26 cellular contexts compared by ENCODE assay signal in genomic region chr17:8823279-8823678, GRCh38. TPM values are rescaled to one million over a fixed set of nuclear protein-coding genes. Genes with fewer than 3 reads are reported as not detected.
A peak's percentile ranks its signal among the peaks of the same experiment; 100 is the strongest.
DNase-seq lines count a peak whose midpoint lies in the region; ATAC-seq, FAIRE-seq and TF ChIP-seq lines count a peak whose summit lies in the region.
"Had no signal": no experiment of that assay in that cellular context is flagged by ENCODE, and none has a peak within 500 bp of the region (broad histone marks: within the 10 kb centered on the region; RNA-seq: fewer than 3 reads in every experiment).

No MANE protein-coding gene starts in this region.

- peak; percentile 35 for DNase-seq in activated CD8-positive, alpha-beta memory T cell treated with anti-CD3 and anti-CD28 coated beads for 24 hours
- DNase-seq in activated CD8-positive, alpha-beta memory T cell treated with anti-CD3 and anti-CD28 coated beads, Interleukin-2, amount 50 U/mL, for 48 hours: no peak
- DNase-seq in GM12878 (ENCODE audit: low read depth, low spot score): no peak
- DNase-seq in lower leg skin (ENCODE audit: low spot score in 2 of 2): peak; percentile 10 to 50
- DNase-seq in stimulated activated effector memory CD8-positive, alpha-beta T cell treated with anti-CD3 and anti-CD28 coated beads, Interleukin-12 subunit alpha, Interleukin-12 subunit beta, amount 100 ng/mL, for 72 hours (ENCODE audit: low spot score in 2 of 2): no peak
- no peak for DNase-seq in NCI-H345 (lab: John Stamatoyannopoulos, UW)
- DNase-seq in SK-N-DZ (ENCODE audit: low spot score): no peak
- DNase-seq: BE2C; CD4-positive, alpha-beta T cell; CD8-positive, alpha-beta memory T cell; DMS 273 treated with DMSO at 0.1 percent for 48 hours; DMS79 treated with DMSO at 0.1 percent for 48 hours; GF-D8; GM23248; H7; HCEC 1CT had no signal

- WGBS in GM12878 (ENCODE audit: insufficient coverage, insufficient replicate concordance, low lambda C conversion rate, missing lambda C conversion rate): 98% methylated on average over 5 of the region's 5 CpGs
- 91% methylated on average over 5 of the region's 5 CpGs for WGBS in lower leg skin, 2 donors

- H3K36me3 Mint-ChIP-seq in stimulated activated effector memory CD8-positive, alpha-beta T cell treated with anti-CD3 and anti-CD28 coated beads, Interleukin-12 subunit alpha, Interleukin-12 subunit beta, amount 100 ng/mL, for 72 hours: peaks cover 38% of the 10 kb centered on the region

- no peak overlapping the region for H3K4me3 ChIP-seq in GM12878
- H3K4me3 ChIP-seq in lower leg skin (ENCODE audit: low read depth, poor library complexity, severe bottlenecking): no peak overlapping the region
- H3K4me3 ChIP-seq: BLaER1 treated with 17β-estradiol and CSF1 and Interleukin-3, amounts not matched to agents 10 nM and 100 nM; GM23248 had no signal

- no peak for TF ChIP-seq EP300 in GM12878 (IDR thresholded peaks at IDR 0.05; ENCODE audit: borderline replicate concordance in 1 of 2, control insufficient read depth in 1 of 2, low read depth in 2 of 2, low read length in 2 of 2)

- no peak overlapping the region for H3K27ac ChIP-seq in GM12878 (ENCODE audit: control insufficient read depth, insufficient read depth)
- H3K27ac ChIP-seq: 22Rv1; BLaER1 treated with 17β-estradiol and CSF1 and Interleukin-3, amounts not matched to agents 10 nM and 100 nM; GM23248 had no signal

- TF ChIP-seq POLR2A in GM12878 (IDR thresholded peaks at IDR 0.05; ENCODE audit: low read depth, low read length) (0 out of 2 replicates have a peak, but pooled peaks have one; percentile 24), lower leg skin (IDR thresholded peaks at IDR 0.05) (no peak)

- peak overlapping the region; percentile 52 for H3K27ac Mint-ChIP-seq in stimulated activated effector memory CD8-positive, alpha-beta T cell treated with anti-CD3 and anti-CD28 coated beads, Interleukin-12 subunit alpha, Interleukin-12 subunit beta, amount 100 ng/mL, for 72 hours
- H3K27ac Mint-ChIP-seq: CD14-positive monocyte; CD4-positive, alpha-beta T cell had no signal

- no peaks in the 10 kb centered on the region for H3K79me2 ChIP-seq in GM12878 (ENCODE audit: control insufficient read depth, insufficient read depth, low read length)

- peaks cover 18 to 63% of the 10 kb centered on the region in 2 experiments for H3K36me3 ChIP-seq in GM12878 (ENCODE audit: control insufficient read depth in 2 of 2, insufficient read depth in 2 of 2, low read length in 1 of 2)
- H3K36me3 ChIP-seq: BE2C had no signal

- no peaks in the 10 kb centered on the region for H3K9me3 Mint-ChIP-seq in stimulated activated effector memory CD8-positive, alpha-beta T cell treated with anti-CD3 and anti-CD28 coated beads, Interleukin-12 subunit alpha, Interleukin-12 subunit beta, amount 100 ng/mL, for 72 hours
- H3K9me3 Mint-ChIP-seq: CD4-positive, alpha-beta T cell had no signal

- no peaks in the 10 kb centered on the region for H3K4me1 ChIP-seq in GM12878 (ENCODE audit: control insufficient read depth, insufficient read depth, low read length)
- H3K4me1 ChIP-seq: BE2C; BLaER1 treated with 17β-estradiol and CSF1 and Interleukin-3, amounts not matched to agents 10 nM and 100 nM had no signal

- in situ Hi-C loops in GM12878 (cut with MboI): no loop called here

- no peaks in the 10 kb centered on the region for H3K4me1 Mint-ChIP-seq in stimulated activated effector memory CD8-positive, alpha-beta T cell treated with anti-CD3 and anti-CD28 coated beads, Interleukin-12 subunit alpha, Interleukin-12 subunit beta, amount 100 ng/mL, for 72 hours
- H3K4me1 Mint-ChIP-seq: CD14-positive monocyte; CD8-positive, alpha-beta memory T cell had no signal

- H2AFZ ChIP-seq in GM12878 (ENCODE audit: control insufficient read depth, low read depth, low read length): no peak overlapping the region
- H2AFZ ChIP-seq: GM23248 had no signal

- CTCF ChIA-PET in GM12878 (lab: Yijun Ruan, JAX): no interaction called here

- H3K9me3 ChIP-seq in GM12878 (replicated peaks; ENCODE audit: control insufficient read depth, insufficient read depth, low read length): no peaks in the 10 kb centered on the region; the same call in 1 of the 3 replicates
- H3K9me3 ChIP-seq: BE2C had no signal

- ATAC-seq in GM12878: no peak
- no peak for ATAC-seq in stimulated activated effector memory CD8-positive, alpha-beta T cell treated with anti-CD3 and anti-CD28 coated beads, Interleukin-12 subunit alpha, Interleukin-12 subunit beta, amount 100 ng/mL, for 72 hours
- ATAC-seq in HG03378 (IDR thresholded peaks at IDR 0.05; ENCODE audit: unreplicated experiment): no peak

- no peak overlapping the region for H3K4me2 ChIP-seq in GM12878 (ENCODE audit: control insufficient read depth, insufficient read depth)
- H3K4me2 ChIP-seq: BLaER1 treated with 17β-estradiol and CSF1 and Interleukin-3, amounts not matched to agents 10 nM and 100 nM had no signal

- no peak for TF ChIP-seq CTCF in GM12878 (IDR thresholded peaks at IDR 0.05 in 2 of 3, conservative IDR thresholded peaks at IDR 0.05 in 1 of 3; ENCODE audit: control insufficient read depth in 2 of 3, extremely low read depth in 1 of 3, insufficient read depth in 1 of 3, low read depth in 3 of 3, low read length in 3 of 3)
- TF ChIP-seq CTCF in lower leg skin (IDR thresholded peaks at IDR 0.05): no peak

- no peak overlapping the region for H3K4me3 Mint-ChIP-seq in stimulated activated effector memory CD8-positive, alpha-beta T cell treated with anti-CD3 and anti-CD28 coated beads, Interleukin-12 subunit alpha, Interleukin-12 subunit beta, amount 100 ng/mL, for 72 hours
- H3K4me3 Mint-ChIP-seq: CD14-positive monocyte; CD4-positive, alpha-beta T cell had no signal

- POLR2A ChIA-PET in GM12878 (lab: Charles Lee): no interaction called here

- no peak for FAIRE-seq in GM12878 (lab: Jason Lieb, UNC)
- FAIRE-seq: A204.1, D721Med, H1 had no signal

- RAD21 ChIA-PET in GM12878 (lab: Charles Lee; ENCODE audit: unreplicated experiment): no interaction called here

- TF ChIP-seq RAD21 in GM12878 (IDR thresholded peaks at IDR 0.05; ENCODE audit: insufficient read depth, low read depth, low read length): no peak

- SMC1A ChIA-PET in GM12878 (lab: Charles Lee; ENCODE audit: uncharacterized antibody, unreplicated experiment): interaction anchor here (2.0 kb wide), 1 partner anchor 14 kb away, joined by 7 read pairs; no protein-coding TSS in a partner anchor

- H3K9ac ChIP-seq in GM12878 (ENCODE audit: control insufficient read depth, insufficient read depth, low read length): no peak overlapping the region
- H3K9ac ChIP-seq: BLaER1 treated with 17β-estradiol and CSF1 and Interleukin-3, amounts not matched to agents 10 nM and 100 nM; GM23248 had no signal

- intact Hi-C loops in GM12878 (cut with micrococcal nuclease; ENCODE audit: unreplicated experiment) (no loop called here), lower leg skin (cut with DNase I; ENCODE audit: low total_unique reads) (no loop called here)

- BruUV-seq in GM12878 (replicated peaks; lab: Mats Ljungman, UMichigan): no TSS peak

- no peaks in the 10 kb centered on the region for H3K27me3 ChIP-seq in GM12878 (replicated peaks in 1 of 2; ENCODE audit: control insufficient read depth in 2 of 2, insufficient read depth in 2 of 2, low read length in 1 of 2)
- H3K27me3 ChIP-seq: BE2C; BLaER1 treated with 17β-estradiol and CSF1 and Interleukin-3, amounts not matched to agents 10 nM and 100 nM had no signal

- no peaks in the 10 kb centered on the region for H4K20me1 ChIP-seq in GM12878 (ENCODE audit: control insufficient read depth, insufficient read depth)
- H4K20me1 ChIP-seq: BLaER1 treated with 17β-estradiol and CSF1 and Interleukin-3, amounts not matched to agents 10 nM and 100 nM had no signal

RNA-seq across cellular contexts. Expression of gene MFSD6L, which starts 24.1 kb away (rescaled TPM):
- total RNA-seq in GM12878 (2013; cell fraction: nucleolus; rRNA removed): 51.1 and 52.2 TPM in 2 replicates
- total RNA-seq in GM12878 (2014; rRNA removed): 1.5 and 1.8 TPM in 2 replicates
- total RNA-seq in GM12878 (2014; rRNA removed; fragmentation: Illumina TruSeq; extraction: Trizol): 1.3 and 1.4 TPM in 2 replicates
- 2.8 and 3.1 TPM in 2 replicates for total RNA-seq in GM12878 (2021)
- polyA plus RNA-seq in GM12878 (2011; ENCODE audit: low read depth): 1.3 TPM
- polyA plus RNA-seq in GM12878 (2011; rRNA removed): 0.76 and 1.2 TPM in 2 replicates
- polyA plus RNA-seq in GM12878 (2011; cell fraction: cytosol; rRNA removed): 1.1 and 1.5 TPM in 2 replicates
- 8.7 and 9.7 TPM in 2 replicates for polyA plus RNA-seq in GM12878 (2011; cell fraction: nucleus; rRNA removed)
- 2.2 and 2.5 TPM in 2 replicates for polyA plus RNA-seq in GM12878 (2012)
- polyA plus RNA-seq in GM12878 (2014; fragmentation: Illumina TruSeq; extraction: Trizol): 0.33 and 0.94 TPM in 2 replicates
- under 1 TPM; 0.39 to 0.49 TPM for polyA plus RNA-seq in GM12878 (2014; fragmentation: Nextera tagmentation; extraction: Ambion mirVana)
- 1.9 and 2.5 TPM in 2 replicates for polyA plus RNA-seq in GM12878 (2014; rRNA removed)
- under 1 TPM; 0.40 to 0.67 TPM for polyA plus RNA-seq in GM12878 (2016; fragmentation: Nextera tagmentation; extraction: Ambion mirVana)
- polyA minus RNA-seq in GM12878 (2011; rRNA and poly(A)+ RNA removed): 2.9 and 6.6 TPM in 2 replicates
- polyA minus RNA-seq in GM12878 (2011; cell fraction: cytosol; rRNA and poly(A)+ RNA removed): 0.83 TPM in 1 of 2 replicates, not detected in the other
- 5.7 and 12.0 TPM in 2 replicates for polyA minus RNA-seq in GM12878 (2011; cell fraction: nucleus; rRNA and poly(A)+ RNA removed)
- under 1 TPM in 2 of 4 donors, not detected in 2; 0.19 to 0.23 TPM for total RNA-seq in lower leg skin
- not detected in 2 replicates for polyA plus RNA-seq in SK-N-DZ (2014; cell fraction: cytosol; rRNA removed)
- polyA plus RNA-seq in SK-N-DZ (2014; cell fraction: nucleus; rRNA removed): not detected in 2 replicates
- total RNA-seq: CD8-positive, alpha-beta memory T cell; Daoy; G401; GM23248; H7 had no signal
- polyA plus RNA-seq: AG04450; CD8-positive, alpha-beta memory T cell; GM23248 had no signal

RNA-seq across cellular contexts. Expression of gene PIK3R6, which starts 44.2 kb away (rescaled TPM):
- total RNA-seq in GM12878 (2013; cell fraction: nucleolus; rRNA removed): 293 and 314 TPM in 2 replicates
- total RNA-seq in GM12878 (2014; rRNA removed) (40.3 and 44.7 TPM in 2 replicates), GM12878 (2014; rRNA removed; fragmentation: Illumina TruSeq; extraction: Trizol) (26.4 and 27.9 TPM in 2 replicates), GM12878 (2021) (76.7 and 81.7 TPM in 2 replicates), lower leg skin (1 to 10 TPM in 2 of 4 donors, under 1 TPM in 2; 0.52 to 2.5 (median 1.1) TPM)
- 68.9 TPM for polyA plus RNA-seq in GM12878 (2011; ENCODE audit: low read depth)
- polyA plus RNA-seq in GM12878 (2011; rRNA removed) (73.5 and 146 TPM in 2 replicates), GM12878 (2014; fragmentation: Illumina TruSeq; extraction: Trizol) (31.6 and 54.7 TPM in 2 replicates), GM12878 (2014; fragmentation: Nextera tagmentation; extraction: Ambion mirVana) (1 to 10 TPM; 6.7 to 7.4 TPM), GM12878 (2014; rRNA removed) (86.5 and 99.8 TPM in 2 replicates), GM12878 (2016; fragmentation: Nextera tagmentation; extraction: Ambion mirVana) (100 to 1,000 TPM; 103 to 109 TPM)
- 164 and 182 TPM in 2 replicates for polyA plus RNA-seq in GM12878 (2011; cell fraction: cytosol; rRNA removed)
- polyA plus RNA-seq in GM12878 (2011; cell fraction: nucleus; rRNA removed): 666 and 871 TPM in 2 replicates
- polyA plus RNA-seq in GM12878 (2012): 144 and 184 TPM in 2 replicates
- 99.0 and 156 TPM in 2 replicates for polyA minus RNA-seq in GM12878 (2011; rRNA and poly(A)+ RNA removed)
- 50.8 and 58.4 TPM in 2 replicates for polyA minus RNA-seq in GM12878 (2011; cell fraction: cytosol; rRNA and poly(A)+ RNA removed)
- polyA minus RNA-seq in GM12878 (2011; cell fraction: nucleus; rRNA and poly(A)+ RNA removed): 143 and 160 TPM in 2 replicates
- not detected in 2 replicates for polyA plus RNA-seq in SK-N-DZ (2014; cell fraction: cytosol; rRNA removed)
- not detected in 2 replicates for polyA plus RNA-seq in SK-N-DZ (2014; cell fraction: nucleus; rRNA removed)
- total RNA-seq: Daoy, G401 had no signal
- polyA plus RNA-seq: AG04450 had no signal

Comparison
In these comparisons a context has a peak if more than half of its experiments do, and no peak if none do; other contexts are left out.
1. DNase-seq: peak in activated CD8-positive, alpha-beta memory T cell treated with anti-CD3 and anti-CD28 coated beads for 24 hours (single experiment) and lower leg skin (2 of 2); none in activated CD8-positive, alpha-beta memory T cell treated with anti-CD3 and anti-CD28 coated beads, Interleukin-2, amount 50 U/mL, for 48 hours (single experiment), GM12878 (single experiment), stimulated activated effector memory CD8-positive, alpha-beta T cell treated with anti-CD3 and anti-CD28 coated beads, Interleukin-12 subunit alpha, Interleukin-12 subunit beta, amount 100 ng/mL, for 72 hours (0 of 2), NCI-H345 (single experiment) and SK-N-DZ (single experiment).
2. RNA of gene PIK3R6, which starts 44.2 kb away (total RNA-seq): 26.4 to 314 TPM in GM12878; 0.52 to 2.5 TPM in lower leg skin; every median in the first group is over 4 times any median in the second.